ENCODE assay signal across 18 cellular contexts in the genomic region with DNA sequence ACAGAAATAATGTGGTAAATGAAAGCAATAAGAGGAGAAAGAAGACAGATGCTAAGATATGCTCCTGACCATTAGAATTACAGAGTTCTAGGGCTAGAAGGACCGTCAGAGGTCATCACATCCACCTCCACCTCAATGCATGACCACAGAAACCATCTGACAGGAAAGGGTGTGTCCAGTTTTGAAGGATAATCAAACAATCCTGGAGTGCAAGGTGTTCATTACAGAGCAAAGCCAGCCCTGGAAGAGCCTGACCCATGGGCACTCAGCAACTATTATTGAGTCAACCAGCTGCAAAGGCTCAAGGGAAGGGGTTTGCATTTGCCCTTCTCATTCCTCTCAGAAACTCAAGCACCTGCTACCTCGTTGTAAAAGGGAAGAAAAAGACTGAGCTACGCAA. TPM values are rescaled to one million over a fixed set of nuclear protein-coding genes. Genes with fewer than 3 reads are reported as not detected.
A peak's percentile ranks its signal among the peaks of the same experiment; 100 is the strongest.
DNase-seq lines count a peak whose midpoint lies in the region; ATAC-seq, FAIRE-seq and TF ChIP-seq lines count a peak whose summit lies in the region.
"Had no signal": no experiment of that assay in that cellular context is flagged by ENCODE, and none has a peak within 500 bp of the region (broad histone marks: within the 10 kb centered on the region; RNA-seq: fewer than 3 reads in every experiment).

No MANE protein-coding gene starts in this region.

- peak; percentile 40; the same call in 1 of the 3 replicates for ATAC-seq in RWPE2 (ENCODE audit: low read depth)
- ATAC-seq: foreskin keratinocyte, right lobe of liver had no signal

- H3K27ac ChIP-seq in KOPT-K1 (ENCODE audit: low read depth, low read length, poor library complexity, severe bottlenecking), result peak overlapping the region; percentile 57
- H3K27ac ChIP-seq in RWPE2 (ENCODE audit: poor library complexity, severe bottlenecking), result no peak overlapping the region
- H3K27ac ChIP-seq in small intestine (ENCODE audit: low read depth in 1 of 2, low read length in 1 of 2), result no peak overlapping the region
- H3K27ac ChIP-seq: foreskin keratinocyte, right lobe of liver, SJCRH30, thoracic aorta had no signal

- FAIRE-seq in small intestine (lab: Jason Lieb, UNC), result no peak

- 45 to 62% (median 51%) methylated on average over 3 of the region's 3 CpGs for WGBS in small intestine, 3 donors

- H3K4me1 Mint-ChIP-seq in activated naive CD4-positive, alpha-beta T cell treated with anti-CD3 and anti-CD28 coated beads for 36 hours (ENCODE audit: low read depth), result peaks cover 30% of the 10 kb centered on the region
- H3K4me1 Mint-ChIP-seq: B cell, brain had no signal

- H3K4me1 ChIP-seq in RWPE2 (ENCODE audit: insufficient read depth, poor library complexity, severe bottlenecking) (no peaks in the 10 kb centered on the region), small intestine (ENCODE audit: control insufficient read depth in 2 of 2, insufficient read depth in 1 of 2, low read depth in 1 of 2, low read length in 1 of 2) (no peaks in the 10 kb centered on the region)
- H3K4me1 ChIP-seq: foreskin keratinocyte, right lobe of liver had no signal

- H3K36me3 ChIP-seq in KOPT-K1 (ENCODE audit: insufficient read depth, low read length) (no peaks in the 10 kb centered on the region), RWPE2 (ENCODE audit: low read depth) (no peaks in the 10 kb centered on the region), small intestine (ENCODE audit: control insufficient read depth in 2 of 2, insufficient read depth in 2 of 2, low read length in 2 of 2) (no peaks in the 10 kb centered on the region)
- H3K36me3 ChIP-seq: right lobe of liver, SJCRH30, thoracic aorta had no signal

- CTCF ChIA-PET in activated naive CD4-positive, alpha-beta T cell treated with anti-CD3 and anti-CD28 coated beads for 36 hours (lab: Charles Lee), result interaction anchor here (1.1 to 2.6 kb wide), 3 partner anchors 13 to 21 kb away, joined by 3 to 10 read pairs (median 8); no protein-coding TSS in a partner anchor

- H3K9me3 ChIP-seq in KOPT-K1 (ENCODE audit: insufficient read depth, low read length, poor library complexity, severe bottlenecking) (no peaks in the 10 kb centered on the region), RWPE2 (ENCODE audit: severe bottlenecking) (no peaks in the 10 kb centered on the region), small intestine (ENCODE audit: control insufficient read depth, low read depth) (no peaks in the 10 kb centered on the region)
- H3K9me3 ChIP-seq: right lobe of liver, SJCRH30, thoracic aorta had no signal

- intact Hi-C loops in activated naive CD4-positive, alpha-beta T cell treated with anti-CD3 and anti-CD28 coated beads for 36 hours (cut with micrococcal nuclease), result no loop called here

- no peaks in the 10 kb centered on the region for H3K27me3 Mint-ChIP-seq in activated naive CD4-positive, alpha-beta T cell treated with anti-CD3 and anti-CD28 coated beads for 36 hours (ENCODE audit: low read depth)
- H3K27me3 Mint-ChIP-seq: activated CD4-positive, alpha-beta memory T cell treated with anti-CD3 and anti-CD28 coated beads for 36 hours; brain had no signal

- no peak for TF ChIP-seq CTCF in RWPE2 (IDR thresholded peaks at IDR 0.05; ENCODE audit: poor library complexity, severe bottlenecking)

- no peak overlapping the region for H3K4me3 ChIP-seq in RWPE2 (ENCODE audit: severe bottlenecking)
- no peak overlapping the region for H3K4me3 ChIP-seq in small intestine (ENCODE audit: low read depth in 1 of 2, low read length in 2 of 2)
- H3K4me3 ChIP-seq: right lobe of liver, SJCRH30, thoracic aorta had no signal

- H3K27me3 ChIP-seq in RWPE2 (ENCODE audit: insufficient read depth, poor library complexity, severe bottlenecking), result no peaks in the 10 kb centered on the region
- H3K27me3 ChIP-seq in small intestine (ENCODE audit: control insufficient read depth in 2 of 2, insufficient read depth in 2 of 2, low read length in 2 of 2), result no peaks in the 10 kb centered on the region
- H3K27me3 ChIP-seq: right lobe of liver, SJCRH30 had no signal

- no peak for DNase-seq in activated naive CD4-positive, alpha-beta T cell treated with anti-CD3 and anti-CD28 coated beads for 36 hours
- no peak for DNase-seq in activated naive CD4-positive, alpha-beta T cell treated with Interleukin-2 at 50 U/mL for 16 hours
- no peak for DNase-seq in RWPE2 (ENCODE audit: low spot score)
- peak; percentile 12 for DNase-seq in small intestine
- no peak for DNase-seq in stimulated activated CD4-positive, alpha-beta T cell treated with anti-CD3 and anti-CD28 coated beads, Interleukin-2, amount 100 ng/mL, for 48 hours
- no peak for DNase-seq in midbrain (lab: John Stamatoyannopoulos, UW)
- DNase-seq: activated effector memory CD4-positive, alpha-beta T cell treated with anti-CD3 and anti-CD28 coated beads, Interleukin-2, amount 50 U/mL, for 16 hours; cortex of kidney; foreskin keratinocyte; NCI-H2081 treated with DMSO at 0.1 percent for 48 hours; right lobe of liver; SJCRH30; stimulated activated CD4-positive, alpha-beta T cell treated with anti-CD3 and anti-CD28 coated beads, Interleukin-1b, Interleukin-23, amount 100 ng/mL, for 48 hours had no signal

- H3K9me3 Mint-ChIP-seq in activated naive CD4-positive, alpha-beta T cell treated with anti-CD3 and anti-CD28 coated beads for 36 hours, result no peaks in the 10 kb centered on the region
- H3K9me3 Mint-ChIP-seq: activated CD4-positive, alpha-beta memory T cell treated with anti-CD3 and anti-CD28 coated beads for 36 hours; brain had no signal

- no peak overlapping the region for H3K4me3 Mint-ChIP-seq in activated naive CD4-positive, alpha-beta T cell treated with anti-CD3 and anti-CD28 coated beads for 36 hours
- H3K4me3 Mint-ChIP-seq: activated CD4-positive, alpha-beta memory T cell treated with anti-CD3 and anti-CD28 coated beads for 36 hours; B cell; brain had no signal

- peaks cover 4% of the 10 kb centered on the region for H3K36me3 Mint-ChIP-seq in activated naive CD4-positive, alpha-beta T cell treated with anti-CD3 and anti-CD28 coated beads for 36 hours (ENCODE audit: low read depth)
- H3K36me3 Mint-ChIP-seq: activated CD4-positive, alpha-beta memory T cell treated with anti-CD3 and anti-CD28 coated beads for 36 hours had no signal

- H3K27ac Mint-ChIP-seq in activated naive CD4-positive, alpha-beta T cell treated with anti-CD3 and anti-CD28 coated beads for 36 hours, result peak overlapping the region; percentile 15
- H3K27ac Mint-ChIP-seq: B cell, brain had no signal

RNA-seq across cellular contexts. Expression of a gene that starts 46.4 kb away (rescaled TPM):
- 10 to 100 TPM; 28.1 to 28.9 TPM for total RNA-seq in activated naive CD4-positive, alpha-beta T cell treated with anti-CD3 and anti-CD28 coated beads for 36 hours
- polyA plus RNA-seq in small intestine, result 10 to 100 TPM; 13.3 to 24.2 (median 17.6) TPM

RNA-seq across cellular contexts. Expression of a gene that starts 50.9 kb away (rescaled TPM):
- 10 to 100 TPM; 39.4 to 42.3 TPM for total RNA-seq in activated naive CD4-positive, alpha-beta T cell treated with anti-CD3 and anti-CD28 coated beads for 36 hours
- polyA plus RNA-seq in small intestine, result 10 to 100 TPM in 1 of 3 donors, 1 to 10 TPM in 2; 5.8 to 16.0 (median 7.0) TPM
